17 cellular contexts compared by ENCODE assay signal in the genomic region with DNA sequence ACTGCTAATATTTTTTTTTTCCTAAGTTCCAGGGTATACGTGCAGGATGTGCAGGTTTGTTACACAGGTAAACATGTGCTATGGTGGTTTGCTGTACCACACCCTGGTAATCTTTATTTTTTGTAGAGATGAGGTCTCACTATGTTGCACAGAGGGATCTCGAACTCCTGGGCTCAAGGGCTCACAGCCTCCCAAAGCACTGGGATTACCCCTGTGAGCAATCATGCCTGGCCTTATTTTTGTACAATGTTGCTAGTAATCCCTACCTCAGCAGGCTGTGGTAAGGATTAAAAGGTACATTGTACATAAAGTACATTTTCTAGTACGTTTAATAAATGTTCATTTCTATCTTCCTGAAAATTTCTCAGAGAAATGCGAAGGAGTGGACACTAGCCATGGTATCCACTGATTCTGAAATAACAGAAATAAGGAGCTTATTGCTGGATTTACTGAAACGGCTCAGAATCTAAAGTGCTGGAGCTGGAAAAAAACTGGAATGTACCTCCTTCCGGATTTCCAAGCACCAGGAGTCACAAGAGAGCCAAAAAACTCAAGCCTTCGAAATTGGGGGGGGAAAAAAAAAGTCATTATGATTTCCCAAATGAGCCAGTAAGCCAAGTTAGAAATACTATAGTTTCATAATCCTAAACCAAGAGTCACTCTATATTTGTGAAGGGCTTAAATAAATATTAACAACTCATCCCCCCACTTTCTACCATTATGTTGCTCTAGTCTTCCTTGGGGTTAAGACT.
A peak's percentile ranks its signal among the peaks of the same experiment; 100 is the strongest.
DNase-seq lines count a peak whose midpoint lies in the region; FAIRE-seq and TF ChIP-seq lines count a peak whose summit lies in the region.
"Had no signal": no experiment of that assay in that cellular context is flagged by ENCODE, and none has a peak within 500 bp of the region (broad histone marks: within the 10 kb centered on the region; RNA-seq: fewer than 3 reads in every experiment).

No MANE protein-coding gene starts in this region.

- 35 to 37% methylated on average over 7 of the region's 7 CpGs for WGBS in thyroid gland, 2 donors

- H3K9me3 ChIP-seq in WERI-Rb-1 (ENCODE audit: severe bottlenecking) (no peaks in the 10 kb centered on the region), thyroid gland (no peaks in the 10 kb centered on the region)
- H3K9me3 ChIP-seq: upper lobe of left lung had no signal

- peak; percentile 80 for FAIRE-seq in G401.6 (lab: Jason Lieb, UNC)
- FAIRE-seq in GM19239 (lab: Jason Lieb, UNC) = no peak

- H3K4me1 ChIP-seq in thyroid gland = peaks cover 61 to 78% of the 10 kb centered on the region in 2 donors

- H3K4me3 ChIP-seq in WERI-Rb-1 (ENCODE audit: low read depth, low read length) (no peak overlapping the region), thyroid gland (replicated peaks in 1 of 3) (no peak overlapping the region)
- H3K4me3 ChIP-seq: upper lobe of left lung had no signal

- no peaks in the 10 kb centered on the region for H3K36me3 ChIP-seq in WERI-Rb-1
- no peaks in the 10 kb centered on the region for H3K36me3 ChIP-seq in thyroid gland

- TF ChIP-seq CTCF in WERI-Rb-1 (IDR thresholded peaks at IDR 0.05; ENCODE audit: low read depth, low read length) (no peak), thyroid gland (IDR thresholded peaks at IDR 0.05) (peak in 1 of 6 experiments; percentile 24)

- DNase-seq in WERI-Rb-1 (peak; percentile 66), thyroid gland (no peak), GM19239 (ENCODE audit: insufficient read length, low spot score) (no peak), NOMO-1 treated with DMSO at 0.1 percent for 48 hours (lab: John Stamatoyannopoulos, UW; ENCODE audit: unreplicated experiment) (no peak)
- no peak for DNase-seq in activated CD4-positive, alpha-beta T cell treated with anti-CD3 and anti-CD28 coated beads for 4 hours
- DNase-seq: activated naive CD4-positive, alpha-beta T cell treated with anti-CD3 and anti-CD28 coated beads, Interleukin-2, amount 10 ng/mL, durations not matched to agents 7 days and 5 days; activated T-cell treated with anti-CD3 and anti-CD28 coated beads, Interleukin-2, amount 50 U/mL, for 4 hours; anterior cingulate cortex; effector CD4-positive, alpha-beta T cell; KBM-7; MM.1S; naive thymus-derived CD4-positive, alpha-beta T cell; NCI-H69; SHP77; upper lobe of left lung had no signal

- H3K27ac ChIP-seq in WERI-Rb-1 (peak overlapping the region; percentile 47), layer of hippocampus (ENCODE audit: low read depth, low read length) (peak overlapping the region; percentile 24), thyroid gland (peak overlapping the region; percentile 79 to 92 (median 88))

- intact Hi-C loops in thyroid gland (cut with DNase I) = no loop called here

- peak in 1 of 2 donors; percentile 19 for TF ChIP-seq POLR2A in thyroid gland (IDR thresholded peaks at IDR 0.05)

- H3K27me3 ChIP-seq in WERI-Rb-1 (ENCODE audit: insufficient read depth, low read depth, severe bottlenecking) (no peaks in the 10 kb centered on the region), layer of hippocampus (ENCODE audit: control insufficient read depth, insufficient read depth, low read length) (no peaks in the 10 kb centered on the region), thyroid gland (no peaks in the 10 kb centered on the region)
- H3K27me3 ChIP-seq: upper lobe of left lung had no signal

Comparison
In these comparisons a context has a peak if more than half of its experiments do, and no peak if none do; other contexts are left out.
1. H3K27ac ChIP-seq: peak in every context shown above with its lines; median percentile 88 in thyroid gland; 47 in WERI-Rb-1; 24 in layer of hippocampus.